ENCODE assay signal across 26 cellular contexts in the genomic region with DNA sequence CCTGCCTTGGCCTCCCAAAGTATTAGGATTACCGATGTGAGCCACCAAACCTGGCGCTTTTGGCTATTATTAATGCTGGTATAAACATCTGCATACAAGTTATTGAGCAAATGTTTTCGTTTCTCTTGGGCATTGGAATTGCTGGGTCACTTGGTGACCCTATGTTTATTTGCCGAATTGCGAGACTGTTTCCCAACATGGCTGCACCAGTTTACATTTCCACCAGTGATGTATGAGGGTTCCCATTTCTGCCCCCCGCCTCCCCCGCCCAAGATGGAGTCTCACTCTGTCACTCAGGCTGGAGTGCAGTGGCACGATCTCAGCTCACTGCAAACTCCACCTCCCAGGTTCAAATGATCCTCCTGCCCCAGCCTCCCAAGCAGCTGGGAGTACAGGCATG.
"Had no signal": no experiment of that assay in that cellular context is flagged by ENCODE, and none has a peak within 500 bp of the region (broad histone marks: within the 10 kb centered on the region; RNA-seq: fewer than 3 reads in every experiment).

No MANE protein-coding gene starts in this region.

- H3K9ac ChIP-seq: KMS-11 had no signal

- H3K27me3 ChIP-seq: brain microvascular endothelial cell, cardiac muscle cell had no signal

- H3K27me3 Mint-ChIP-seq: activated B cell treated with CpG ODN at 0.5 μM for 24 hours; activated CD4-positive, alpha-beta memory T cell treated with anti-CD3 and anti-CD28 coated beads for 36 hours; activated CD4-positive, alpha-beta T cell treated with anti-CD3 and anti-CD28 coated beads, Interleukin-2, amount 10 ng/mL, durations not matched to agents 7 days and 5 days; activated naive CD8-positive, alpha-beta T cell treated with anti-CD3 and anti-CD28 coated beads for 36 hours; activated T-helper 17 cell treated with anti-CD3 and anti-CD28 coated beads, Interleukin-2, amount 50 U/mL, for 72 hours had no signal

- H3K27ac ChIP-seq: brain microvascular endothelial cell, cardiac muscle cell, KMS-11, SJSA1 had no signal

- H3K9me3 Mint-ChIP-seq: activated B cell treated with CpG ODN at 0.5 μM for 24 hours; activated CD4-positive, alpha-beta memory T cell treated with anti-CD3 and anti-CD28 coated beads for 36 hours; activated CD4-positive, alpha-beta T cell treated with anti-CD3 and anti-CD28 coated beads, Interleukin-2, amount 10 ng/mL, durations not matched to agents 7 days and 5 days; activated naive CD4-positive, alpha-beta T cell treated with anti-CD3 and anti-CD28 coated beads, Interleukin-2, amount 10 ng/mL, durations not matched to agents 7 days and 5 days; activated naive CD8-positive, alpha-beta T cell treated with anti-CD3 and anti-CD28 coated beads for 36 hours; activated T-helper 17 cell treated with anti-CD3 and anti-CD28 coated beads, Interleukin-2, amount 50 U/mL, for 72 hours had no signal

- H3K9me3 ChIP-seq: SJSA1 had no signal

- H3K4me1 ChIP-seq: SJSA1 had no signal

- FAIRE-seq: RCC 7860, TTC549 had no signal

- H3K4me3 ChIP-seq: cardiac muscle cell, SJSA1 had no signal

- DNase-seq: activated B cell treated with CpG ODN at 0.5 μM for 24 hours; activated CD4-positive, alpha-beta memory T cell treated with anti-CD3 and anti-CD28 coated beads for 36 hours; activated CD4-positive, alpha-beta T cell treated with anti-CD3 and anti-CD28 coated beads for 1 hour; activated CD4-positive, alpha-beta T cell treated with anti-CD3 and anti-CD28 coated beads, Interleukin-2, amount 10 ng/mL, durations not matched to agents 7 days and 5 days; activated CD8-positive, alpha-beta memory T cell treated with anti-CD3 and anti-CD28 coated beads, Interleukin-2, amount 50 U/mL, for 4 hours; activated gamma-delta T cell treated with Interleukin-2 at 50 U/mL for 16 hours; activated naive CD4-positive, alpha-beta T cell treated with anti-CD3 and anti-CD28 coated beads, Interleukin-2, amount 10 ng/mL, durations not matched to agents 7 days and 5 days; activated naive CD8-positive, alpha-beta T cell treated with anti-CD3 and anti-CD28 coated beads for 36 hours; brain microvascular endothelial cell; NCI-H1092; NCI-H1417; NCI-H1694; NCI-H2029; NCI-H2107; NCI-H2171 treated with DMSO at 0.1 percent for 48 hours; NCI-H226; NCI-H526 treated with DMSO at 0.1 percent for 48 hours; SHP77; T-helper 2 cell; T1000 had no signal

- H3K4me1 Mint-ChIP-seq: activated B cell treated with CpG ODN at 0.5 μM for 24 hours; activated CD4-positive, alpha-beta T cell treated with anti-CD3 and anti-CD28 coated beads, Interleukin-2, amount 10 ng/mL, durations not matched to agents 7 days and 5 days; activated naive CD4-positive, alpha-beta T cell treated with anti-CD3 and anti-CD28 coated beads, Interleukin-2, amount 10 ng/mL, durations not matched to agents 7 days and 5 days; activated T-helper 17 cell treated with anti-CD3 and anti-CD28 coated beads, Interleukin-2, amount 50 U/mL, for 72 hours had no signal

- H3K4me3 Mint-ChIP-seq: activated B cell treated with CpG ODN at 0.5 μM for 24 hours; activated CD4-positive, alpha-beta memory T cell treated with anti-CD3 and anti-CD28 coated beads for 36 hours; activated CD4-positive, alpha-beta T cell treated with anti-CD3 and anti-CD28 coated beads, Interleukin-2, amount 10 ng/mL, durations not matched to agents 7 days and 5 days; activated naive CD4-positive, alpha-beta T cell treated with anti-CD3 and anti-CD28 coated beads, Interleukin-2, amount 10 ng/mL, durations not matched to agents 7 days and 5 days; activated naive CD8-positive, alpha-beta T cell treated with anti-CD3 and anti-CD28 coated beads for 36 hours; activated T-helper 17 cell treated with anti-CD3 and anti-CD28 coated beads, Interleukin-2, amount 50 U/mL, for 72 hours had no signal

- H3K4me2 ChIP-seq: KMS-11 had no signal

- H3K27ac Mint-ChIP-seq: activated B cell treated with CpG ODN at 0.5 μM for 24 hours; activated CD4-positive, alpha-beta memory T cell treated with anti-CD3 and anti-CD28 coated beads for 36 hours; activated CD4-positive, alpha-beta T cell treated with anti-CD3 and anti-CD28 coated beads, Interleukin-2, amount 10 ng/mL, durations not matched to agents 7 days and 5 days; activated naive CD4-positive, alpha-beta T cell treated with anti-CD3 and anti-CD28 coated beads, Interleukin-2, amount 10 ng/mL, durations not matched to agents 7 days and 5 days; activated naive CD8-positive, alpha-beta T cell treated with anti-CD3 and anti-CD28 coated beads for 36 hours; activated T-helper 17 cell treated with anti-CD3 and anti-CD28 coated beads, Interleukin-2, amount 50 U/mL, for 72 hours had no signal

- ATAC-seq: activated T-helper 17 cell treated with anti-CD3 and anti-CD28 coated beads, Interleukin-2, amount 50 U/mL, for 72 hours had no signal
